8 cellular contexts compared by ENCODE assay signal in genomic region chr10:80472234-80473095, GRCh38. TPM values are rescaled to one million over a fixed set of nuclear protein-coding genes. Genes with fewer than 3 reads are reported as not detected.
DNase-seq lines count a peak whose midpoint lies in the region; ATAC-seq and TF ChIP-seq lines count a peak whose summit lies in the region.

No MANE protein-coding gene starts in this region.

- H3K18ac ChIP-seq in mesendoderm (ENCODE audit: low read length): no peak overlapping the region

- H3K36me3 Mint-ChIP-seq in T-helper 2 cell treated with Interferon-gamma antibody and Interleukin-4, amounts not matched to agents 5 μg/mL and 100 μg/mL, for 36 hours (ENCODE audit: low read depth): peaks cover 61% of the 10 kb centered on the region

- WGBS in mesendoderm (ENCODE audit: extremely low coverage, insufficient coverage, low lambda C conversion rate): no CpG with 5 or more reads among the region's 9 CpGs

- H3K79me2 ChIP-seq in mesendoderm (ENCODE audit: control insufficient read depth, insufficient read depth, low read length): peaks cover 60% of the 10 kb centered on the region

- peaks cover 47% of the 10 kb centered on the region for H3K79me1 ChIP-seq in mesendoderm (ENCODE audit: low read length)

- H3K4me3 ChIP-seq in fibroblast of villous mesenchyme (ENCODE audit: low read depth, low read length): no peak overlapping the region
- H3K4me3 ChIP-seq in mesendoderm (ENCODE audit: low read length): no peak overlapping the region

- peaks cover 61% of the 10 kb centered on the region for H3K4me1 Mint-ChIP-seq in T-helper 2 cell treated with Interferon-gamma antibody and Interleukin-4, amounts not matched to agents 5 μg/mL and 100 μg/mL, for 36 hours (ENCODE audit: low read depth)

- H3K23ac ChIP-seq in mesendoderm (ENCODE audit: low read length): no peak overlapping the region

- peaks cover 3% of the 10 kb centered on the region for H3K36me3 ChIP-seq in mesendoderm (ENCODE audit: control insufficient read depth, insufficient read depth, low read length)

- H3K27me3 Mint-ChIP-seq in T-helper 2 cell treated with Interferon-gamma antibody and Interleukin-4, amounts not matched to agents 5 μg/mL and 100 μg/mL, for 36 hours (ENCODE audit: low read depth): no peaks in the 10 kb centered on the region

- DNase-seq in stimulated activated CD4-positive, alpha-beta T cell treated with anti-CD3 and anti-CD28 coated beads, Interleukin-4, amount 100 ng/mL, for 24 hours: peak; percentile 68
- DNase-seq in stimulated activated CD4-positive, alpha-beta T cell treated with anti-CD3 and anti-CD28 coated beads, Interleukin-12 subunit alpha, Interleukin-12 subunit beta, amount 100 ng/mL, for 4 hours: no peak
- peak; percentile 69 for DNase-seq in T-helper 2 cell treated with Interferon-gamma antibody and Interleukin-4, amounts not matched to agents 5 μg/mL and 100 μg/mL, for 36 hours (ENCODE audit: low spot score)
- DNase-seq in fibroblast of villous mesenchyme (ENCODE audit: low read depth): peak; percentile 84
- DNase-seq in substantia nigra (lab: John Stamatoyannopoulos, UW): no peak
- no peak for DNase-seq in AG08395 (ENCODE audit: low spot score)
- DNase-seq in mesendoderm: no peak

- peaks cover 4% of the 10 kb centered on the region for H3K9me3 Mint-ChIP-seq in T-helper 2 cell treated with Interferon-gamma antibody and Interleukin-4, amounts not matched to agents 5 μg/mL and 100 μg/mL, for 36 hours

- H3K4ac ChIP-seq in mesendoderm (ENCODE audit: low read depth, low read length): no peak overlapping the region

- H4K5ac ChIP-seq in mesendoderm (ENCODE audit: low read length): no peak overlapping the region

- H3K27ac ChIP-seq in substantia nigra (ENCODE audit: low read depth, low read length, poor library complexity, severe bottlenecking): no peak overlapping the region
- H3K27ac ChIP-seq in mesendoderm (ENCODE audit: low read depth, low read length): no peak overlapping the region

- TF ChIP-seq CTCF in fibroblast of villous mesenchyme (IDR thresholded peaks at IDR 0.05; ENCODE audit: insufficient read depth, low read depth, low read length): no peak

- ATAC-seq in HG02885 (IDR thresholded peaks at IDR 0.05; ENCODE audit: poor library complexity, unreplicated experiment): peak; percentile 94

- H3K56ac ChIP-seq in mesendoderm (ENCODE audit: low read length): no peak overlapping the region

- H3K4me1 ChIP-seq in mesendoderm (ENCODE audit: control insufficient read depth, low read depth, low read length): peaks cover 9% of the 10 kb centered on the region

- H2BK15ac ChIP-seq in mesendoderm (replicated peaks; ENCODE audit: low read depth): no peak overlapping the region

- H3K9ac ChIP-seq in mesendoderm (ENCODE audit: low read length): no peak overlapping the region

- peak overlapping the region; percentile 51 for H3K4me3 Mint-ChIP-seq in T-helper 2 cell treated with Interferon-gamma antibody and Interleukin-4, amounts not matched to agents 5 μg/mL and 100 μg/mL, for 36 hours

- H2BK120ac ChIP-seq in mesendoderm (ENCODE audit: low read depth, low read length): no peak overlapping the region

- H2BK5ac ChIP-seq in mesendoderm (ENCODE audit: low read length): no peak overlapping the region

- H3K27ac Mint-ChIP-seq in T-helper 2 cell treated with Interferon-gamma antibody and Interleukin-4, amounts not matched to agents 5 μg/mL and 100 μg/mL, for 36 hours: peak overlapping the region; percentile 86

- H4K8ac ChIP-seq in mesendoderm (ENCODE audit: low read depth, low read length): no peak overlapping the region

- H3K27me3 ChIP-seq in mesendoderm (ENCODE audit: insufficient read depth, low read length, poor library complexity): no peaks in the 10 kb centered on the region

- no peak overlapping the region for H2AK5ac ChIP-seq in mesendoderm (ENCODE audit: low read length)

- no peak overlapping the region for H3K4me2 ChIP-seq in mesendoderm (ENCODE audit: low read length)

RNA-seq across cellular contexts. Expression of gene TSPAN14, which starts 18.4 kb away (rescaled TPM):
- total RNA-seq in fibroblast of villous mesenchyme: 39.0 and 51.4 TPM in 2 replicates
- 32.4 TPM for polyA plus RNA-seq in mesendoderm (2013, experiment 1 of 2)
- 30.9 TPM for polyA plus RNA-seq in mesendoderm (2013, experiment 2 of 2)

Comparison
In these comparisons a context has a peak if more than half of its experiments do, and no peak if none do; other contexts are left out.
1. DNase-seq: peak in stimulated activated CD4-positive, alpha-beta T cell treated with anti-CD3 and anti-CD28 coated beads, Interleukin-4, amount 100 ng/mL, for 24 hours (single experiment), T-helper 2 cell treated with Interferon-gamma antibody and Interleukin-4, amounts not matched to agents 5 μg/mL and 100 μg/mL, for 36 hours (single experiment) and fibroblast of villous mesenchyme (single experiment); none in stimulated activated CD4-positive, alpha-beta T cell treated with anti-CD3 and anti-CD28 coated beads, Interleukin-12 subunit alpha, Interleukin-12 subunit beta, amount 100 ng/mL, for 4 hours (single experiment), substantia nigra (0 of 49), AG08395 (single experiment) and mesendoderm (single experiment).